Comparison of ENCODE assay signal across 8 cellular contexts in genomic region chr17:81510524-81510797, GRCh38. TPM values are rescaled to one million over a fixed set of nuclear protein-coding genes. Genes with fewer than 3 reads are reported as not detected.
DNase-seq lines count a peak whose midpoint lies in the region; ATAC-seq, FAIRE-seq and TF ChIP-seq lines count a peak whose summit lies in the region.

No MANE protein-coding gene starts in this region.

- H2AFZ ChIP-seq in DND-41 (ENCODE audit: low read depth, low read length) (no peak overlapping the region), trophoblast cell (ENCODE audit: insufficient read depth, low read length, poor library complexity) (no peak overlapping the region)

- ATAC-seq in DND-41 (ENCODE audit: insufficient read depth, low read depth) (no peak), GM18498 (IDR thresholded peaks at IDR 0.05; ENCODE audit: unreplicated experiment) (no peak)

- H3K4me3 ChIP-seq in DND-41 (ENCODE audit: low read depth in 1 of 2, low read length in 2 of 2) (peak overlapping the region; percentile 80 to 92), esophagus (ENCODE audit: low read depth in 1 of 2, low read length in 2 of 2) (peak overlapping the region; percentile 77 to 80), trophoblast cell (ENCODE audit: low read depth, low read length) (peak overlapping the region; percentile 94)

- no peaks in the 10 kb centered on the region for H3K27me3 ChIP-seq in DND-41 (ENCODE audit: insufficient read depth, low read length, poor library complexity)
- H3K27me3 ChIP-seq in esophagus (ENCODE audit: control insufficient read depth in 1 of 2, insufficient read depth in 2 of 2, low read length in 2 of 2): no peaks in the 10 kb centered on the region
- no peaks in the 10 kb centered on the region for H3K27me3 ChIP-seq in trophoblast cell (ENCODE audit: insufficient read depth, low read length)

- H3K9ac ChIP-seq in DND-41 (ENCODE audit: low read depth, low read length) (peak overlapping the region; percentile 99), trophoblast cell (ENCODE audit: low read length) (peak overlapping the region; percentile 90)

- TF ChIP-seq CTCF in DND-41 (IDR thresholded peaks at IDR 0.05; ENCODE audit: borderline replicate concordance, extremely low read depth, low read length, poor library complexity, severe bottlenecking) (no peak), RWPE1 (conservative IDR thresholded peaks at IDR 0.05; ENCODE audit: low read depth) (no peak)

- no peaks in the 10 kb centered on the region for H3K9me3 ChIP-seq in DND-41 (ENCODE audit: insufficient read depth, low read length, severe bottlenecking)
- H3K9me3 ChIP-seq in esophagus (ENCODE audit: control insufficient read depth in 2 of 2, insufficient read depth in 1 of 2, low read depth in 1 of 2, low read length in 1 of 2): no peaks in the 10 kb centered on the region
- H3K9me3 ChIP-seq in trophoblast cell (ENCODE audit: insufficient read depth, low read depth, low read length): peaks cover 8% of the 10 kb centered on the region

- no peak for TF ChIP-seq POLR2A in H54 (IDR thresholded peaks at IDR 0.05; ENCODE audit: low read depth, low read length)

- 1 to 3% methylated on average over 10 of the region's 10 CpGs for WGBS in esophagus, 2 donors
- WGBS in trophoblast cell (ENCODE audit: extremely low coverage, insufficient coverage, insufficient read length): no CpG with 5 or more reads among the region's 10 CpGs

- no peak overlapping the region for H3K14ac ChIP-seq in trophoblast cell (ENCODE audit: low read length)

- no peak for FAIRE-seq in H54 (lab: Jason Lieb, UNC)

- H3K27ac ChIP-seq in DND-41 (ENCODE audit: low read length): peak overlapping the region; percentile 81
- peak overlapping the region; percentile 99 for H3K27ac ChIP-seq in RWPE1
- H3K27ac ChIP-seq in esophagus (ENCODE audit: low read depth in 2 of 2, low read length in 1 of 2): peak overlapping the region; percentile 97 to 100
- H3K27ac ChIP-seq in trophoblast cell (ENCODE audit: low read depth, low read length): no peak overlapping the region

- H3K4me2 ChIP-seq in DND-41 (ENCODE audit: insufficient read depth, low read length) (peak overlapping the region; percentile 87), trophoblast cell (ENCODE audit: low read length) (peak overlapping the region; percentile 70)

- POLR2A ChIA-PET in RWPE1 (lab: Yijun Ruan, JAX; ENCODE audit: low non-redundant PET): no interaction called here

- H3K36me3 ChIP-seq in DND-41 (ENCODE audit: insufficient read depth, low read length) (peaks cover 40% of the 10 kb centered on the region), esophagus (ENCODE audit: control insufficient read depth in 2 of 2, insufficient read depth in 2 of 2, low read length in 1 of 2) (peaks cover 9 to 29% of the 10 kb centered on the region in 2 donors), trophoblast cell (ENCODE audit: control insufficient read depth in 1 of 2, insufficient read depth in 2 of 2, low read length in 2 of 2) (peaks cover 30 to 38% of the 10 kb centered on the region in 2 experiments)

- DNase-seq in DND-41: no peak
- DNase-seq in RWPE1 (ENCODE audit: low spot score): no peak
- peak in 1 of 2 donors; percentile 27 for DNase-seq in trophoblast cell
- DNase-seq in H54 (ENCODE audit: insufficient read length, low spot score): no peak
- DNase-seq in stimulated activated CD4-positive, alpha-beta T cell treated with anti-CD3 and anti-CD28 coated beads, Interleukin-2, amount 100 ng/mL, for 24 hours: no peak
- no peak for DNase-seq in HUDEP-2 (lab: John Stamatoyannopoulos, UW; ENCODE audit: unreplicated experiment in 76 of 76)

- no peak overlapping the region for H2BK12ac ChIP-seq in trophoblast cell (ENCODE audit: low read length)

- no peak overlapping the region for H4K12ac ChIP-seq in trophoblast cell (ENCODE audit: low read depth, low read length)

- no peak overlapping the region for H2AK5ac ChIP-seq in trophoblast cell (ENCODE audit: low read length)

- H4K91ac ChIP-seq in trophoblast cell (ENCODE audit: low read depth, low read length): no peak overlapping the region

- H3K79me2 ChIP-seq in DND-41 (ENCODE audit: insufficient read depth, low read length) (peaks cover 67% of the 10 kb centered on the region), trophoblast cell (ENCODE audit: control insufficient read depth, insufficient read depth, low read length, poor library complexity) (peaks cover 44% of the 10 kb centered on the region)

- no peak overlapping the region for H3K18ac ChIP-seq in trophoblast cell (ENCODE audit: low read length)

- CTCF ChIA-PET in RWPE1 (lab: Yijun Ruan, JAX): no interaction called here

- H3K4ac ChIP-seq in trophoblast cell (ENCODE audit: low read depth, low read length): peak overlapping the region; percentile 82

- H3K79me1 ChIP-seq in trophoblast cell (ENCODE audit: low read length): peaks cover 28% of the 10 kb centered on the region

- peaks cover 28% of the 10 kb centered on the region for H3K4me1 ChIP-seq in DND-41 (ENCODE audit: insufficient read depth, low read length)
- H3K4me1 ChIP-seq in esophagus (ENCODE audit: control insufficient read depth in 2 of 2, insufficient read depth in 2 of 2, low read length in 1 of 2): peaks cover 0 to under 1% of the 10 kb centered on the region in 2 donors
- H3K4me1 ChIP-seq in trophoblast cell (ENCODE audit: control insufficient read depth in 1 of 2, insufficient read depth in 2 of 2, low read length in 2 of 2): peaks cover 5 to 7% of the 10 kb centered on the region in 2 experiments

- no peak overlapping the region for H4K8ac ChIP-seq in trophoblast cell (ENCODE audit: low read depth, low read length)

- no peak overlapping the region for H2BK120ac ChIP-seq in trophoblast cell (ENCODE audit: insufficient read depth, low read length, poor library complexity)

- peaks cover 44% of the 10 kb centered on the region for H4K20me1 ChIP-seq in DND-41 (ENCODE audit: insufficient read depth, low read length)

- H3K23ac ChIP-seq in trophoblast cell (ENCODE audit: low read length): no peak overlapping the region

- H2BK5ac ChIP-seq in trophoblast cell (ENCODE audit: low read depth, low read length, poor library complexity): no peak overlapping the region

RNA-seq across cellular contexts. Expression of gene ACTG1, which starts 2.1 kb away (rescaled TPM):
- 1,000 to 10,000 TPM; 1,763 to 5,708 TPM for polyA plus RNA-seq in esophagus
- polyA plus RNA-seq in trophoblast cell (2013): 7,950 and 8,000 TPM in 2 replicates

RNA-seq across cellular contexts. Expression of gene FSCN2, which starts 17.7 kb away (rescaled TPM):
- polyA plus RNA-seq in esophagus: 1 to 10 TPM in 1 of 2 donors, under 1 TPM in 1; 0.54 to 2.0 TPM
- polyA plus RNA-seq in trophoblast cell (2013): 0.42 and 0.76 TPM in 2 replicates

RNA-seq across cellular contexts. Expression of gene FAAP100, which starts 41.7 kb away (rescaled TPM):
- polyA plus RNA-seq in esophagus: 10 to 100 TPM; 17.3 to 27.1 TPM
- 11.4 and 11.6 TPM in 2 replicates for polyA plus RNA-seq in trophoblast cell (2013)
